Comparison of ENCODE assay signal across 27 cellular contexts in genomic region chr12:119114294-119114693, GRCh38.
"Had no signal": no experiment of that assay in that cellular context is flagged by ENCODE, and none has a peak within 500 bp of the region (broad histone marks: within the 10 kb centered on the region; RNA-seq: fewer than 3 reads in every experiment).

No MANE protein-coding gene starts in this region.

- ATAC-seq: stimulated activated effector memory CD8-positive, alpha-beta T cell treated with anti-CD3 and anti-CD28 coated beads, Interleukin-12 subunit alpha, Interleukin-12 subunit beta, amount 100 ng/mL, for 72 hours; stimulated activated memory B cell treated with anti-CD40 and anti-IgM and Interleukin-4, amounts not matched to agents 10 μg/mL and 1 μg/mL and 100 μg/mL, for 72 hours; stimulated activated naive B cell treated with anti-CD40 and anti-IgM and Interleukin-4, amounts not matched to agents 10 μg/mL and 1 μg/mL and 100 μg/mL, for 72 hours; stimulated activated naive CD8-positive, alpha-beta T cell treated with anti-CD3 and anti-CD28 coated beads, Interleukin-15, amount 100 ng/mL, for 72 hours; stimulated activated naive CD8-positive, alpha-beta T cell treated with anti-CD3 and anti-CD28 coated beads, Interleukin-15, Interleukin-2, amounts not matched to agents 100 U/mL and 50 U/mL, for 24 hours; upper lobe of right lung had no signal

- H3K9me3 ChIP-seq: stomach, suprapubic skin, testis, thoracic aorta, thyroid gland, tibial artery, transverse colon, upper lobe of left lung, upper lobe of right lung, uterus, vagina had no signal

- H3K27ac ChIP-seq: stomach, suprapubic skin, testis, thoracic aorta, thyroid gland, tibial artery, tibial nerve, transverse colon, upper lobe of left lung, upper lobe of right lung, uterus, vagina had no signal

- H3K27me3 ChIP-seq: stomach, testis, thyroid gland, tibial nerve, transverse colon, upper lobe of left lung, upper lobe of right lung, uterus, vagina had no signal

- H3K4me3 ChIP-seq: stomach, suprapubic skin, testis, thoracic aorta, thyroid gland, tibial artery, tibial nerve, transverse colon, upper lobe of left lung, upper lobe of right lung, uterus, vagina had no signal

- FAIRE-seq: urothelium cell line had no signal

- H3K4me1 ChIP-seq: stomach, suprapubic skin, testis, thyroid gland, tibial nerve, transverse colon, upper lobe of right lung, uterus, vagina had no signal

- DNase-seq: stimulated activated CD4-positive, alpha-beta T cell treated with anti-CD3 and anti-CD28 coated beads, Interleukin-2, amount 100 ng/mL, for 48 hours; stimulated activated CD4-positive, alpha-beta T cell treated with anti-CD3 and anti-CD28 coated beads, Interleukin-4, amount 100 ng/mL, for 1 hour; stimulated activated CD4-positive, alpha-beta T cell treated with anti-CD3 and anti-CD28 coated beads, Interleukin-4, amount 100 ng/mL, for 24 hours; stimulated activated CD4-positive, alpha-beta T cell treated with anti-CD3 and anti-CD28 coated beads, Interleukin-4, amount 100 ng/mL, for 4 hours; stimulated activated CD8-positive, alpha-beta memory T cell treated with anti-CD3 and anti-CD28 coated beads, Interleukin-4, amount 100 ng/mL, for 48 hours; stimulated activated naive B cell treated with anti-CD40 and anti-IgM and Interleukin-4, amounts not matched to agents 10 μg/mL and 1 μg/mL and 100 μg/mL, for 72 hours; stimulated activated naive CD4-positive, alpha-beta T cell; stimulated activated naive CD4-positive, alpha-beta T cell treated with Interleukin-2 at 50 U/mL for 16 hours; stimulated activated naive CD8-positive, alpha-beta T cell treated with anti-CD3 and anti-CD28 coated beads, Interleukin-15, amount 100 ng/mL, for 72 hours; stimulated activated naive CD8-positive, alpha-beta T cell treated with anti-CD3 and anti-CD28 coated beads, Interleukin-15, Interleukin-2, amounts not matched to agents 100 U/mL and 50 U/mL, for 24 hours; stomach; substantia nigra; testis; thyroid gland; tibial artery; transverse colon; trophoblast cell; upper lobe of left lung; upper lobe of right lung; uterus had no signal

- H3K36me3 ChIP-seq: stomach, suprapubic skin, thoracic aorta, thyroid gland, tibial artery, tibial nerve, transverse colon, upper lobe of left lung, upper lobe of right lung, uterus, vagina had no signal
